In genomic region chr1:240190881-240191385, GRCh38 we compare ENCODE assay signal across 9 cellular contexts.
DNase-seq lines count a peak whose midpoint lies in the region; ATAC-seq and TF ChIP-seq lines count a peak whose summit lies in the region.
"Had no signal": no experiment of that assay in that cellular context is flagged by ENCODE, and none has a peak within 500 bp of the region (broad histone marks: within the 10 kb centered on the region; RNA-seq: fewer than 3 reads in every experiment).

No MANE protein-coding gene starts in this region.

- H3K27ac Mint-ChIP-seq in osteocyte (ENCODE audit: unreplicated experiment), result peak overlapping the region; percentile 14
- H3K27ac Mint-ChIP-seq: stimulated activated naive CD8-positive, alpha-beta T cell treated with anti-CD3 and anti-CD28 coated beads, Interleukin-15, Interleukin-2, amounts not matched to agents 100 ng/mL and 50 ng/mL, for 24 hours had no signal

- TF ChIP-seq CTCF in osteocyte (IDR thresholded peaks at IDR 0.05) (peak; percentile 80), stomach (IDR thresholded peaks at IDR 0.05) (peak in 2 of 7 experiments; percentile 13 to 22)

- DNase-seq in AG08395 (ENCODE audit: low spot score) (peak; percentile 87), H7 (peak; percentile 24), NCI-H748 (lab: John Stamatoyannopoulos, UW; ENCODE audit: unreplicated experiment) (peak; percentile 76), dedifferentiated amniotic fluid mesenchymal stem cell (ENCODE audit: extremely low spot score) (peak; percentile 97), osteocyte (ENCODE audit: extremely low spot score, unreplicated experiment) (no peak), COR-L47 (lab: John Stamatoyannopoulos, UW) (no peak), stomach (no peak)

- H3K27me3 ChIP-seq in H7 (ENCODE audit: control insufficient read depth, insufficient read depth, low read length) (no peaks in the 10 kb centered on the region; the same call in 1 of the 2 replicates), stomach (peaks cover 0 to 12% (median 6%) of the 10 kb centered on the region in 3 donors)

- no peak overlapping the region for H3K4me3 Mint-ChIP-seq in osteocyte (ENCODE audit: unreplicated experiment)
- H3K4me3 Mint-ChIP-seq: stimulated activated naive CD8-positive, alpha-beta T cell treated with anti-CD3 and anti-CD28 coated beads, Interleukin-15, Interleukin-2, amounts not matched to agents 100 ng/mL and 50 ng/mL, for 24 hours had no signal

- H3K9me3 ChIP-seq in stomach, result no peaks in the 10 kb centered on the region

- H3K9me3 Mint-ChIP-seq in osteocyte (ENCODE audit: unreplicated experiment), result no peaks in the 10 kb centered on the region
- H3K9me3 Mint-ChIP-seq: stimulated activated naive CD8-positive, alpha-beta T cell treated with anti-CD3 and anti-CD28 coated beads, Interleukin-15, Interleukin-2, amounts not matched to agents 100 ng/mL and 50 ng/mL, for 24 hours had no signal

- WGBS in stomach, 5 donors, result 6 to 11% (median 8%) methylated on average over 5 of the region's 5 CpGs

- no peak overlapping the region for H3K4me3 ChIP-seq in H7 (ENCODE audit: insufficient read depth, low read depth, low read length)
- H3K4me3 ChIP-seq in stomach, result no peak overlapping the region

- H3K4me1 Mint-ChIP-seq in osteocyte (ENCODE audit: unreplicated experiment), result peaks cover 13% of the 10 kb centered on the region

- no peaks in the 10 kb centered on the region for H3K27me3 Mint-ChIP-seq in osteocyte (ENCODE audit: unreplicated experiment)

- H3K27ac ChIP-seq in stomach, result no peak overlapping the region

- no peaks in the 10 kb centered on the region for H3K36me3 Mint-ChIP-seq in osteocyte (ENCODE audit: unreplicated experiment)

- no peak for ATAC-seq in GM21737 (IDR thresholded peaks at IDR 0.05; ENCODE audit: unreplicated experiment)

- peaks cover 0 to 12% (median 0%) of the 10 kb centered on the region in 4 donors for H3K4me1 ChIP-seq in stomach

- H3K36me3 ChIP-seq in H7 (replicated peaks; ENCODE audit: control insufficient read depth, insufficient read depth, low read length), result no peaks in the 10 kb centered on the region
- no peaks in the 10 kb centered on the region for H3K36me3 ChIP-seq in stomach

- TF ChIP-seq EP300 in stomach (IDR thresholded peaks at IDR 0.05), result no peak

- intact Hi-C loops in stomach (cut with DNase I; ENCODE audit: low total_unique reads), result no loop called here

- TF ChIP-seq POLR2A in stomach (IDR thresholded peaks at IDR 0.05), result no peak

Comparison
In these comparisons a context has a peak if more than half of its experiments do, and no peak if none do; other contexts are left out.
1. DNase-seq: peak in AG08395 (single experiment), H7 (single experiment), NCI-H748 (single experiment) and dedifferentiated amniotic fluid mesenchymal stem cell (single experiment); none in osteocyte (single experiment), COR-L47 (single experiment) and stomach (single experiment).